In genomic region chr7:116316838-116317612, GRCh38 we compare ENCODE assay signal across 10 cellular contexts.
DNase-seq lines count a peak whose midpoint lies in the region; ATAC-seq and TF ChIP-seq lines count a peak whose summit lies in the region.
"Had no signal": no experiment of that assay in that cellular context is flagged by ENCODE, and none has a peak within 500 bp of the region (broad histone marks: within the 10 kb centered on the region; RNA-seq: fewer than 3 reads in every experiment).

No MANE protein-coding gene starts in this region.

- intact Hi-C loops in esophagus muscularis mucosa (cut with DNase I): loop anchor here (5.0 kb wide), 2 partner anchors 45 to 120 kb away; no protein-coding TSS in a partner anchor

- H3K36me3 ChIP-seq in esophagus muscularis mucosa (no peaks in the 10 kb centered on the region), osteoblast (ENCODE audit: insufficient read depth, low read length) (no peaks in the 10 kb centered on the region)
- H3K36me3 ChIP-seq: BLaER1, cardiac muscle cell had no signal

- H4K20me1 ChIP-seq in osteoblast (ENCODE audit: insufficient read depth, low read length): no peaks in the 10 kb centered on the region
- H4K20me1 ChIP-seq: BLaER1 had no signal

- no peak for TF ChIP-seq POLR2A in esophagus muscularis mucosa (IDR thresholded peaks at IDR 0.05; ENCODE audit: low read depth)

- no peaks in the 10 kb centered on the region for H3K27me3 Mint-ChIP-seq in glutamatergic neuron (ENCODE audit: unreplicated experiment)

- 30% methylated on average over 7 of the region's 7 CpGs for WGBS in esophagus muscularis mucosa

- TF ChIP-seq EP300 in esophagus muscularis mucosa (IDR thresholded peaks at IDR 0.05): peak; percentile 18

- no peaks in the 10 kb centered on the region for H3K36me3 Mint-ChIP-seq in glutamatergic neuron (ENCODE audit: unreplicated experiment)

- H2AFZ ChIP-seq in osteoblast (ENCODE audit: low read length): peak overlapping the region; percentile 52

- no peaks in the 10 kb centered on the region for H3K4me1 Mint-ChIP-seq in glutamatergic neuron (ENCODE audit: low read depth, unreplicated experiment)

- H3K9me3 Mint-ChIP-seq in glutamatergic neuron (ENCODE audit: unreplicated experiment): no peaks in the 10 kb centered on the region

- DNase-seq in NK-92 treated with Interleukin-12 subunit alpha and Interleukin-12 subunit beta, amount 100 ng/mL, for 24 hours (lab: John Stamatoyannopoulos, UW): peak; percentile 11
- DNase-seq in NK-92 (lab: John Stamatoyannopoulos, UW; ENCODE audit: unreplicated experiment): no peak
- peak; percentile 100 for DNase-seq in RKO (ENCODE audit: low spot score)
- DNase-seq in esophagus muscularis mucosa (ENCODE audit: extremely low spot score): no peak
- DNase-seq in osteoblast (ENCODE audit: insufficient read length, low spot score, missing footprints): peak; percentile 89
- DNase-seq in glutamatergic neuron: no peak
- no peak for DNase-seq in GDM1 (lab: John Stamatoyannopoulos, UW)

- H3K27ac ChIP-seq in esophagus muscularis mucosa (replicated peaks in 1 of 4) (peak overlapping the region; percentile 74 to 80 (median 78)), osteoblast (ENCODE audit: low read depth, low read length) (peak overlapping the region; percentile 89)
- H3K27ac ChIP-seq: BLaER1, cardiac muscle cell had no signal

- H3K79me2 ChIP-seq in osteoblast (ENCODE audit: insufficient read depth, low read length): no peaks in the 10 kb centered on the region

- peaks cover 0 to 3% (median 0%) of the 10 kb centered on the region in 4 donors for H3K9me3 ChIP-seq in esophagus muscularis mucosa
- H3K9me3 ChIP-seq in osteoblast (ENCODE audit: low read depth, low read length): no peaks in the 10 kb centered on the region
- H3K9me3 ChIP-seq: BLaER1 had no signal

- H3K4me3 Mint-ChIP-seq in glutamatergic neuron (ENCODE audit: unreplicated experiment): no peak overlapping the region

- TF ChIP-seq CTCF in esophagus muscularis mucosa (IDR thresholded peaks at IDR 0.05) (no peak), osteoblast (IDR thresholded peaks at IDR 0.05; ENCODE audit: extremely low read depth, low read depth, low read length) (no peak), glutamatergic neuron (IDR thresholded peaks at IDR 0.05; ENCODE audit: partially characterized antibody, unreplicated experiment) (no peak)

- peaks cover 22 to 34% (median 32%) of the 10 kb centered on the region in 4 donors for H3K4me1 ChIP-seq in esophagus muscularis mucosa
- peaks cover 26% of the 10 kb centered on the region for H3K4me1 ChIP-seq in osteoblast (ENCODE audit: insufficient read depth, low read length)
- H3K4me1 ChIP-seq: BLaER1 had no signal

- H3K4me2 ChIP-seq in osteoblast (ENCODE audit: insufficient read depth, low read length): peak overlapping the region; percentile 74
- H3K4me2 ChIP-seq: BLaER1 had no signal

- ATAC-seq in HG02678 (IDR thresholded peaks at IDR 0.05; ENCODE audit: unreplicated experiment): peak; percentile 85

- H3K27ac Mint-ChIP-seq in glutamatergic neuron (ENCODE audit: unreplicated experiment): no peak overlapping the region

- H3K4me3 ChIP-seq in esophagus muscularis mucosa (peak overlapping the region in 2 of 4 donors; percentile 22 to 27), osteoblast (ENCODE audit: insufficient read depth, low read length) (peak overlapping the region; percentile 30)
- H3K4me3 ChIP-seq: BLaER1, cardiac muscle cell had no signal

- H3K27me3 ChIP-seq in esophagus muscularis mucosa (no peaks in the 10 kb centered on the region), osteoblast (ENCODE audit: insufficient read depth, low read length) (no peaks in the 10 kb centered on the region)
- H3K27me3 ChIP-seq: BLaER1, cardiac muscle cell had no signal

Comparison
In these comparisons a context has a peak if more than half of its experiments do, and no peak if none do; other contexts are left out.
1. DNase-seq: peak in NK-92 treated with Interleukin-12 subunit alpha and Interleukin-12 subunit beta, amount 100 ng/mL, for 24 hours (single experiment), RKO (single experiment) and osteoblast (single experiment); none in NK-92 (single experiment), esophagus muscularis mucosa (single experiment), glutamatergic neuron (single experiment) and GDM1 (single experiment).